ENCODE assay signal across 15 cellular contexts in the genomic region with DNA sequence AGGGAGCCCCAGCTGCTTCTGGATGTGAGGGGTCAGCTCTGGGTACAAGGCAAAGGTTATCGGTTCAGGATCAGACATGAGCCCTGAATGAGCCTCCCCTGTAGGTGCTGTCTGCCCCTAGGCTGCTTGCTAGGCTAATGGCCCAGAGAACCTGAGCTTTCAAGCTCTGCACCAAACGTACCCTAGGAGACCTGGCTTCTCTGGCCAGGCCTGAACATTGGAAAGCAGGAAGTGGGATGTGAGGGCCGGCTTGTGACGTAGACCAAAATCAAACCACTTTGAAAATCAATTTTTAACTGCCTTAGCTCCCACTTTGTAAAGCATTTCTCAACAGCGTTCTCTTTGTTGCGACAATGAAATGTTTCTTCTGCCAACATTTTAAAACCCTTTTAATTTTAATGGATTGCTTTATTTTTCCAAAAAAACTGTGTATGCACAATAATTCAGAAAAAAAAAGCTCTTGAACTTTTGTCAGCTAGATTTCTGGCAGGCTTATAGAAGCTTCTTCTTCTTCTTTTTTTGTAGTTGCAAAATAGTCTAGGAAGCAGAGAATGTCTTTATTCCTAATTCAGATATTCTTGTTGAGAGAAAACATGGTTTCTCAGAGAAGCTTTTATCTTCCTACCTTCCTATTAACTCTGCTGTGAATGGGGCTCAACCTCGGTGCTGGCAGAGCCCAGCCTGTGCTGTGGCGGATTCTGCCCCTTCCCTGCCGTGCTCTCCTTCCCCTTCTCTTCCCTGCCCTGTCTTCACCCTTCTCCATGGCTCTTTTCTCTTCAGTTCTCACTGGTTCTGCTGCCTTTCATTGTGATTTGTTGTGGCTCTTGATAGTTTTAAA.
DNase-seq lines count a peak whose midpoint lies in the region; ATAC-seq and TF ChIP-seq lines count a peak whose summit lies in the region.
"Had no signal": no experiment of that assay in that cellular context is flagged by ENCODE, and none has a peak within 500 bp of the region (broad histone marks: within the 10 kb centered on the region; RNA-seq: fewer than 3 reads in every experiment).

No MANE protein-coding gene starts in this region.

- ATAC-seq in GM23338, result peak; percentile 77
- ATAC-seq in body of pancreas, result peak; percentile 65
- peak; percentile 21 to 31 for ATAC-seq in lower lobe of right lung
- no peak for ATAC-seq in foreskin keratinocyte
- no peak for ATAC-seq in HG03521 (IDR thresholded peaks at IDR 0.05; ENCODE audit: unreplicated experiment)
- ATAC-seq: GM12878 had no signal

- no peaks in the 10 kb centered on the region for H3K9me2 ChIP-seq in GM23338 (ENCODE audit: insufficient read depth)

- no peaks in the 10 kb centered on the region for H3K27me3 Mint-ChIP-seq in GM23338 (ENCODE audit: insufficient read depth, low read depth, poor library complexity)

- H4K20me1 ChIP-seq in GM23338 (replicated peaks; ENCODE audit: insufficient read depth), result no peaks in the 10 kb centered on the region

- H3K4me3 ChIP-seq in GM23338 (no peak overlapping the region), body of pancreas (no peak overlapping the region), lower lobe of right lung (no peak overlapping the region), stomach (no peak overlapping the region)
- H3K4me3 ChIP-seq: GM12878 had no signal

- H3K4me2 ChIP-seq in GM23338, result no peak overlapping the region

- TF ChIP-seq CTCF in GM23338 (conservative IDR thresholded peaks at IDR 0.05; ENCODE audit: low read depth in 2 of 2) (no peak), body of pancreas (IDR thresholded peaks at IDR 0.05) (no peak), lower lobe of right lung (IDR thresholded peaks at IDR 0.05) (no peak), stomach (IDR thresholded peaks at IDR 0.05) (no peak), foreskin keratinocyte (conservative IDR thresholded peaks at IDR 0.05) (no peak)

- no peak for TF ChIP-seq POLR2A in body of pancreas (IDR thresholded peaks at IDR 0.05)
- no peak for TF ChIP-seq POLR2A in stomach (IDR thresholded peaks at IDR 0.05)

- H2AFZ ChIP-seq in GM23338, result peak overlapping the region; percentile 67; the same call in 1 of the 2 replicates

- no peaks in the 10 kb centered on the region for H3K9me3 Mint-ChIP-seq in GM23338
- H3K9me3 Mint-ChIP-seq: activated T-helper 2 cell treated with anti-CD3 and anti-CD28 coated beads, Interferon-gamma antibody, Interleukin-2, Interleukin-4, amounts not matched to agents 10 μg/mL and 5 μg/mL and 100 μg/mL, durations not matched to agents 14 hours and 24 hours and 36 hours had no signal

- DNase-seq in GM23338 (ENCODE audit: low spot score) (no peak), body of pancreas (peak in 3 of 4 donors; percentile 3 to 16 (median 8)), lower lobe of right lung (no peak), stomach (no peak), foreskin keratinocyte (no peak), GDM1 (lab: John Stamatoyannopoulos, UW) (no peak), NCI-H1417 (lab: John Stamatoyannopoulos, UW) (no peak)
- DNase-seq: activated CD4-positive, alpha-beta T cell treated with anti-CD3 and anti-CD28 coated beads for 48 hours; central memory CD4-positive, alpha-beta T cell; DMS79; GOT3; NCI-H1092 had no signal

- no peak overlapping the region for H3K4me3 Mint-ChIP-seq in GM23338

- H3K27ac ChIP-seq in GM23338 (ENCODE audit: low read depth) (no peak overlapping the region), body of pancreas (peak overlapping the region in 2 of 4 donors; percentile 22 to 37), lower lobe of right lung (peak overlapping the region; percentile 56), stomach (peak overlapping the region in 3 of 5 donors; percentile 43 to 55 (median 48)), foreskin keratinocyte (no peak overlapping the region)

- 0 out of 2 replicates have a peak, but pooled peaks cover 4% of the 10 kb centered on the region for H3K4me1 ChIP-seq in GM23338 (ENCODE audit: insufficient read depth)
- no peaks in the 10 kb centered on the region for H3K4me1 ChIP-seq in body of pancreas
- peaks cover 5% of the 10 kb centered on the region for H3K4me1 ChIP-seq in lower lobe of right lung
- peaks cover 0 to 4% (median 0%) of the 10 kb centered on the region in 4 donors for H3K4me1 ChIP-seq in stomach
- no peaks in the 10 kb centered on the region for H3K4me1 ChIP-seq in foreskin keratinocyte

- peaks cover 12% of the 10 kb centered on the region; the same call in 2 of the 3 replicates for H3K4me1 Mint-ChIP-seq in GM23338

- H3K36me3 Mint-ChIP-seq in GM23338 (ENCODE audit: low read depth), result no peaks in the 10 kb centered on the region

- no peak for TF ChIP-seq EP300 in stomach (IDR thresholded peaks at IDR 0.05)

- H3K27me3 ChIP-seq in GM23338 (ENCODE audit: insufficient read depth), result no peaks in the 10 kb centered on the region
- H3K27me3 ChIP-seq in body of pancreas, result no peaks in the 10 kb centered on the region
- no peaks in the 10 kb centered on the region for H3K27me3 ChIP-seq in lower lobe of right lung (ENCODE audit: low read depth)
- no peaks in the 10 kb centered on the region for H3K27me3 ChIP-seq in stomach
- H3K27me3 ChIP-seq in foreskin keratinocyte, result no peaks in the 10 kb centered on the region

- peak overlapping the region; percentile 3; the same call in 1 of the 2 replicates for H3K27ac Mint-ChIP-seq in GM23338
- H3K27ac Mint-ChIP-seq: activated T-helper 2 cell treated with anti-CD3 and anti-CD28 coated beads, Interferon-gamma antibody, Interleukin-2, Interleukin-4, amounts not matched to agents 10 μg/mL and 5 μg/mL and 100 μg/mL, durations not matched to agents 14 hours and 24 hours and 36 hours had no signal

- H3K36me3 ChIP-seq in GM23338 (ENCODE audit: insufficient read depth) (no peaks in the 10 kb centered on the region), body of pancreas (replicated peaks in 1 of 2; ENCODE audit: insufficient read depth in 1 of 2, low read depth in 2 of 2) (no peaks in the 10 kb centered on the region), lower lobe of right lung (no peaks in the 10 kb centered on the region), stomach (no peaks in the 10 kb centered on the region)

- intact Hi-C loops in body of pancreas (cut with DNase I) (no loop called here), lower lobe of right lung (cut with DNase I) (no loop called here), stomach (cut with DNase I; ENCODE audit: low total_unique reads) (no loop called here)

- H3K9me3 ChIP-seq in body of pancreas (no peaks in the 10 kb centered on the region), lower lobe of right lung (no peaks in the 10 kb centered on the region), stomach (no peaks in the 10 kb centered on the region)

- 47 to 56% methylated on average over 9 of the region's 9 CpGs for WGBS in body of pancreas, 2 donors
- WGBS in stomach, 5 donors, result 67 to 72% (median 69%) methylated on average over 9 of the region's 9 CpGs

- no peaks in the 10 kb centered on the region for H3F3A ChIP-seq in GM23338 (replicated peaks; ENCODE audit: low read depth)

- H3K79me2 ChIP-seq in GM23338 (replicated peaks; ENCODE audit: insufficient read depth), result no peaks in the 10 kb centered on the region

TF ChIP-seq in GM23338, 12 proteins besides CTCF, POLR2A, EP300 and RAD21 (continues in another document):
- TF ChIP-seq REST (IDR thresholded peaks at IDR 0.05; ENCODE audit: unreplicated experiment), result no peak
- TF ChIP-seq CREB1 (CRISPR knock-in tag; IDR thresholded peaks at IDR 0.05; ENCODE audit: low read depth), result no peak
- TF ChIP-seq STAT1 (IDR thresholded peaks at IDR 0.05; ENCODE audit: unreplicated experiment), result no peak
- TF ChIP-seq POLR2AphosphoS5 (IDR thresholded peaks at IDR 0.05; ENCODE audit: low read depth), result no peak
- no peak for TF ChIP-seq ZNF114 (CRISPR knock-in tag; IDR thresholded peaks at IDR 0.05)
- no peak for TF ChIP-seq NANOG (IDR thresholded peaks at IDR 0.05; ENCODE audit: borderline replicate concordance)
- no peak for TF ChIP-seq EZH2phosphoT487 (IDR thresholded peaks at IDR 0.05; ENCODE audit: unreplicated experiment)

Comparison
In these comparisons a context has a peak if more than half of its experiments do, and no peak if none do; other contexts are left out.
1. ATAC-seq: peak in GM23338 (single experiment), body of pancreas (single experiment) and lower lobe of right lung (2 of 2); none in foreskin keratinocyte (single experiment) and HG03521 (single experiment).
2. DNase-seq: peak in body of pancreas (3 of 4); none in GM23338 (single experiment), lower lobe of right lung (single experiment), stomach (single experiment), foreskin keratinocyte (0 of 2), GDM1 (single experiment) and NCI-H1417 (0 of 3).
3. H3K27ac ChIP-seq: peak in lower lobe of right lung (single experiment) and stomach (3 of 5); none in GM23338 (single experiment) and foreskin keratinocyte (single experiment).